Comparison of ENCODE assay signal across 10 cellular contexts in the genomic region with DNA sequence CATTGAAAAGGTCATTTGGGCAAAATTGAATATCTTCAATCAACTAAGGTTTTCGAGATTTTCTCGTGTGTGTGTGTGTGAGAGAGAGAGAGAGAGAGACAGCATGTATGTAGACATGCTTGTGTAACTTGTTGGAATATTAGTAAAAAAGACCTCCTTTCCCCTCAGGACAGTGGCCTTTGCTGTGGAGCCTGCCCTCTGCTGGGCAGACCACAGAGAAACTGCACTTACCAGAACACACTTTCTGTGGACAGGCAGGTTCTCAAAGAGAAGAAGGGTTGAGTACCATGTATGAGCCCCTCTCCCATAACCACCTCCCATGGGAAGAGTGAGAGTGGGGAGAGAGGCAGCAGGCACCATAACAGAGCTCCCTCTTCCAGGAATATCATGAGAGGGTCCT. TPM values are rescaled to one million over a fixed set of nuclear protein-coding genes. Genes with fewer than 3 reads are reported as not detected.
A peak's percentile ranks its signal among the peaks of the same experiment; 100 is the strongest.
DNase-seq lines count a peak whose midpoint lies in the region; ATAC-seq and TF ChIP-seq lines count a peak whose summit lies in the region.
"Had no signal": no experiment of that assay in that cellular context is flagged by ENCODE, and none has a peak within 500 bp of the region (broad histone marks: within the 10 kb centered on the region; RNA-seq: fewer than 3 reads in every experiment).

No MANE protein-coding gene starts in this region.

- H2AK5ac ChIP-seq in mesendoderm (ENCODE audit: low read length), result no peak overlapping the region

- H4K20me1 ChIP-seq in KMS-11 (ENCODE audit: insufficient read depth), result no peaks in the 10 kb centered on the region

- no peak overlapping the region for H3K23ac ChIP-seq in mesendoderm (ENCODE audit: low read length)

- intact Hi-C loops in activated T-helper 2 cell treated with anti-CD3 and anti-CD28 coated beads, Interferon-gamma antibody, Interleukin-2, Interleukin-4, amounts not matched to agents 10 μg/mL and 5 μg/mL and 100 μg/mL, durations not matched to agents 14 hours and 24 hours and 36 hours (cut with micrococcal nuclease), result no loop called here

- H3K4me3 Mint-ChIP-seq in brain (no peak overlapping the region), T-helper 17 cell (no peak overlapping the region)
- H3K4me3 Mint-ChIP-seq in activated T-helper 2 cell treated with anti-CD3 and anti-CD28 coated beads, Interferon-gamma antibody, Interleukin-2, Interleukin-4, amounts not matched to agents 10 μg/mL and 5 μg/mL and 100 μg/mL, durations not matched to agents 14 hours and 24 hours and 36 hours (ENCODE audit: low read depth), result no peak overlapping the region

- H3K36me3 ChIP-seq in KMS-11 (ENCODE audit: insufficient read depth) (no peaks in the 10 kb centered on the region), mesendoderm (ENCODE audit: control insufficient read depth, insufficient read depth, low read length) (peaks cover 2% of the 10 kb centered on the region)

- H2BK5ac ChIP-seq in mesendoderm (ENCODE audit: low read length), result no peak overlapping the region

- H3K4me2 ChIP-seq in KMS-11, result no peak overlapping the region
- no peak overlapping the region for H3K4me2 ChIP-seq in mesendoderm (ENCODE audit: low read length)

- H3K4me3 ChIP-seq in KMS-11 (IDR thresholded peaks at IDR 0.05; ENCODE audit: insufficient read depth, low read depth, low read length) (no peak overlapping the region), mesendoderm (ENCODE audit: low read length) (no peak overlapping the region)

- H4K8ac ChIP-seq in mesendoderm (ENCODE audit: low read depth, low read length), result no peak overlapping the region

- ATAC-seq in GM18520 (IDR thresholded peaks at IDR 0.05; ENCODE audit: unreplicated experiment) (no peak), T-helper 17 cell (no peak)

- H2AFZ ChIP-seq in KMS-11 (ENCODE audit: low read depth), result no peak overlapping the region

- H3K4me1 ChIP-seq in KMS-11 (ENCODE audit: low read depth, poor library complexity, severe bottlenecking) (no peaks in the 10 kb centered on the region), mesendoderm (ENCODE audit: control insufficient read depth, low read depth, low read length) (no peaks in the 10 kb centered on the region)

- H3K27me3 ChIP-seq in KMS-11 (ENCODE audit: insufficient read depth, low read depth) (no peaks in the 10 kb centered on the region), mesendoderm (ENCODE audit: insufficient read depth, low read length, poor library complexity) (no peaks in the 10 kb centered on the region)

- H3K27ac ChIP-seq in KMS-11 (no peak overlapping the region), mesendoderm (ENCODE audit: low read depth, low read length) (no peak overlapping the region)

- DNase-seq in EL, result peak; percentile 6
- DNase-seq in mesendoderm, result peak; percentile 39
- no peak for DNase-seq in T-helper 17 cell
- DNase-seq in activated T-helper 2 cell treated with anti-CD3 and anti-CD28 coated beads, Interferon-gamma antibody, Interleukin-2, Interleukin-4, amounts not matched to agents 10 μg/mL and 5 μg/mL and 100 μg/mL, durations not matched to agents 14 hours and 24 hours and 36 hours (ENCODE audit: low spot score), result no peak
- no peak for DNase-seq in NCI-H2196 (lab: John Stamatoyannopoulos, UW; ENCODE audit: unreplicated experiment)
- DNase-seq: activated naive CD4-positive, alpha-beta T cell; effector CD8-positive, alpha-beta T cell had no signal

- peaks cover 0 to 2% (median 0%) of the 10 kb centered on the region in 5 experiments for H3K9me3 Mint-ChIP-seq in brain
- no peaks in the 10 kb centered on the region for H3K9me3 Mint-ChIP-seq in activated T-helper 2 cell treated with anti-CD3 and anti-CD28 coated beads, Interferon-gamma antibody, Interleukin-2, Interleukin-4, amounts not matched to agents 10 μg/mL and 5 μg/mL and 100 μg/mL, durations not matched to agents 14 hours and 24 hours and 36 hours

- H3K4me1 Mint-ChIP-seq in brain (no peaks in the 10 kb centered on the region), T-helper 17 cell (no peaks in the 10 kb centered on the region)
- H3K4me1 Mint-ChIP-seq in activated T-helper 2 cell treated with anti-CD3 and anti-CD28 coated beads, Interferon-gamma antibody, Interleukin-2, Interleukin-4, amounts not matched to agents 10 μg/mL and 5 μg/mL and 100 μg/mL, durations not matched to agents 14 hours and 24 hours and 36 hours (ENCODE audit: low read depth), result no peaks in the 10 kb centered on the region

- no peaks in the 10 kb centered on the region for H3K79me1 ChIP-seq in mesendoderm (ENCODE audit: low read length)

- TF ChIP-seq CTCF in KMS-11 (conservative IDR thresholded peaks at IDR 0.05; ENCODE audit: low read depth, low read length), result peak; percentile 42
- TF ChIP-seq CTCF in brain (conservative IDR thresholded peaks at IDR 0.05), result peak; percentile 12 to 28

- H3K27ac Mint-ChIP-seq in brain, result no peak overlapping the region
- H3K27ac Mint-ChIP-seq in T-helper 17 cell, result no peak overlapping the region
- no peak overlapping the region for H3K27ac Mint-ChIP-seq in activated T-helper 2 cell treated with anti-CD3 and anti-CD28 coated beads, Interferon-gamma antibody, Interleukin-2, Interleukin-4, amounts not matched to agents 10 μg/mL and 5 μg/mL and 100 μg/mL, durations not matched to agents 14 hours and 24 hours and 36 hours

- H3K9ac ChIP-seq in KMS-11 (no peak overlapping the region), mesendoderm (ENCODE audit: low read length) (no peak overlapping the region)

- H3K18ac ChIP-seq in mesendoderm (ENCODE audit: low read length), result no peak overlapping the region

- H2BK120ac ChIP-seq in mesendoderm (ENCODE audit: low read depth, low read length), result no peak overlapping the region

- H2BK15ac ChIP-seq in mesendoderm (replicated peaks; ENCODE audit: low read depth), result no peak overlapping the region

- no CpG with 5 or more reads among the region's 2 CpGs for WGBS in mesendoderm (ENCODE audit: extremely low coverage, insufficient coverage, low lambda C conversion rate)

- H4K5ac ChIP-seq in mesendoderm (ENCODE audit: low read length), result no peak overlapping the region

- no peaks in the 10 kb centered on the region for H3K9me3 ChIP-seq in T-helper 17 cell (ENCODE audit: control insufficient read depth, low read length, poor library complexity, severe bottlenecking)

- H3K27me3 Mint-ChIP-seq in brain, result peaks cover 3% of the 10 kb centered on the region
- peaks cover 40% of the 10 kb centered on the region for H3K27me3 Mint-ChIP-seq in T-helper 17 cell
- H3K27me3 Mint-ChIP-seq in activated T-helper 2 cell treated with anti-CD3 and anti-CD28 coated beads, Interferon-gamma antibody, Interleukin-2, Interleukin-4, amounts not matched to agents 10 μg/mL and 5 μg/mL and 100 μg/mL, durations not matched to agents 14 hours and 24 hours and 36 hours (ENCODE audit: low read depth), result no peaks in the 10 kb centered on the region

- H3K36me3 Mint-ChIP-seq in brain, result peaks cover 11% of the 10 kb centered on the region
- H3K36me3 Mint-ChIP-seq in T-helper 17 cell (ENCODE audit: low read depth), result no peaks in the 10 kb centered on the region
- no peaks in the 10 kb centered on the region for H3K36me3 Mint-ChIP-seq in activated T-helper 2 cell treated with anti-CD3 and anti-CD28 coated beads, Interferon-gamma antibody, Interleukin-2, Interleukin-4, amounts not matched to agents 10 μg/mL and 5 μg/mL and 100 μg/mL, durations not matched to agents 14 hours and 24 hours and 36 hours (ENCODE audit: low read depth)

- H3K4ac ChIP-seq in mesendoderm (ENCODE audit: low read depth, low read length), result no peak overlapping the region

- H3K79me2 ChIP-seq in KMS-11 (ENCODE audit: insufficient read depth, low read depth) (no peaks in the 10 kb centered on the region), mesendoderm (ENCODE audit: control insufficient read depth, insufficient read depth, low read length) (no peaks in the 10 kb centered on the region)

- no peak overlapping the region for H3K56ac ChIP-seq in mesendoderm (ENCODE audit: low read length)

RNA-seq across cellular contexts. Expression of gene CFAP90, which starts 45.6 kb away (rescaled TPM):
- 8.7 TPM for polyA plus RNA-seq in brain (ENCODE audit: insufficient read depth, low read depth, low replicate concordance)
- 0.55 TPM for polyA plus RNA-seq in mesendoderm (2013, experiment 1 of 2)
- polyA plus RNA-seq in mesendoderm (2013, experiment 2 of 2), result 0.70 TPM
- total RNA-seq in T-helper 17 cell, result not detected
- not detected in 2 replicates for total RNA-seq in activated T-helper 2 cell treated with anti-CD3 and anti-CD28 coated beads, Interferon-gamma antibody, Interleukin-2, Interleukin-4, amounts not matched to agents 10 μg/mL and 5 μg/mL and 100 μg/mL, durations not matched to agents 14 hours and 24 hours and 36 hours

Comparison
In these comparisons a context has a peak if more than half of its experiments do, and no peak if none do; other contexts are left out.
1. DNase-seq: peak in EL (single experiment) and mesendoderm (single experiment); none in T-helper 17 cell (0 of 3), activated T-helper 2 cell treated with anti-CD3 and anti-CD28 coated beads, Interferon-gamma antibody, Interleukin-2, Interleukin-4, amounts not matched to agents 10 μg/mL and 5 μg/mL and 100 μg/mL, durations not matched to agents 14 hours and 24 hours and 36 hours (single experiment) and NCI-H2196 (single experiment).